Comparison of ENCODE assay signal across 8 cellular contexts in the genomic region with DNA sequence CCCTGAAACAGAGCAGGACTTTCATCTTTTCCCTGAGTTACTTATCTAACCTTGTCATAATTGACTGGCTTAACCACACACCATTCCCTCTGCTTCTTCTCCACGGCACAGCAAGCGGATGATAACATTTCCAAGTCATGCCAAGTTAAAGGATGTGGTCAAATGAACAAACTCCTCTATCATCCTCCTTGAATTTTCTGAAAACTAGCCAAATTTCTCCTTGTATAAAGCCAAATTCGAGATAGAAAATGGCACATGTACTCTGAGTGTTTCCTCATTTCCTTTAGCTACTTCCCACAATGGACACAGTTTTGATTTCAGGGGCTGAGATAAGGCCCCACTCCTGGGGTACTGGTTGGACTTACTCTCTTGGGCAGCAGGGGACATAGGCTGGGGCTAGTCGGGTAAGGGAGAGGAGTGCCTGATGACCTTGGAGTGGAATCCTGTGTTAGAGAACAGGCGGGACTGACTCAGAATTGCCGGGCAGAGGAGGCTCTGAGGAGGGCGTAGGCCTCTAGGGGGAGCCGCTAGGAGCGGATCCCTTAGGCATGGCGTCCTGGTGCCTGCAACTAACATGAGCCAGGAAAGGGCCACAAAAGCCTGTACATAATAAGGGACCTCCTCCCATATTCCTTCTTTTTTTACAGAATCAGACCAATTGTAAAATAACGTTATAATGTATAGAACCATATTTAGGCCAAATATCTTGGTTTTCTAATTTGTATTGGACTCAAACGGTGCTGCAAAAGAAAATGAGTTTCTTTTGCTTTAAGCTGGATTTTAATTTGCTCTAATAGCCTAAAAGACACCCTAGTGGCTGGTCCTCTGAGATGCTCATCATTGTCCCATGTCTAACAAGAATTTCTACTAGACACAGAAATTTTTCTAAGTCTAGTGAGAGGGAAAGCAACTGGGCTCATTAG. TPM values are rescaled to one million over a fixed set of nuclear protein-coding genes. Genes with fewer than 3 reads are reported as not detected.
DNase-seq lines count a peak whose midpoint lies in the region; FAIRE-seq and TF ChIP-seq lines count a peak whose summit lies in the region.

No MANE protein-coding gene starts in this region.

- no peak overlapping the region for H3K27ac ChIP-seq in keratinocyte (ENCODE audit: control insufficient read depth, insufficient read depth, low read length)

- peak; percentile 71 for TF ChIP-seq CTCF in AG04449 (IDR thresholded peaks at IDR 0.05; ENCODE audit: insufficient read depth, low read length, missing control alignments)
- TF ChIP-seq CTCF in WI38 (IDR thresholded peaks at IDR 0.05; ENCODE audit: low read depth, low read length) = peak; percentile 83
- TF ChIP-seq CTCF in keratinocyte (optimal IDR thresholded peaks at IDR 0.05 in 1 of 3, IDR thresholded peaks at IDR 0.05 in 1 of 3, conservative IDR thresholded peaks at IDR 0.05 in 1 of 3; ENCODE audit: extremely low read depth in 1 of 3, insufficient read depth in 2 of 3, low read length in 3 of 3) = peak; percentile 35 to 68 (median 50)

- peaks cover 1% of the 10 kb centered on the region for H3K9me3 ChIP-seq in keratinocyte (ENCODE audit: control insufficient read depth, low read depth, low read length)

- H3K9ac ChIP-seq in keratinocyte (ENCODE audit: control insufficient read depth, extremely low read depth, insufficient read depth, low read length) = no peak overlapping the region

- no peaks in the 10 kb centered on the region for H4K20me1 ChIP-seq in keratinocyte (ENCODE audit: control insufficient read depth, extremely low read depth, insufficient read depth, low read length)

- DNase-seq in AG04449 (ENCODE audit: low read depth, low spot score) (no peak), HCEC 1CT (peak; percentile 64), keratinocyte (ENCODE audit: low read depth, low spot score) (no peak), posterior vena cava (ENCODE audit: low spot score) (no peak), SKM-1 treated with dmso at 0.1 percent for 144 hours (lab: John Stamatoyannopoulos, UW; ENCODE audit: unreplicated experiment) (no peak), KBM-7 (no peak), T-helper 2 cell (no peak)

- in situ Hi-C loops in KBM-7 (cut with MboI; ENCODE audit: low pct_unique_long_range_greater_than_20kb, low sequenced_read_pairs) = no loop called here

- POLR2A ChIA-PET in AG04449 (lab: Yijun Ruan, JAX) = no interaction called here

- no peaks in the 10 kb centered on the region for H3K4me1 ChIP-seq in keratinocyte (ENCODE audit: control insufficient read depth, extremely low read depth, insufficient read depth, low read length)

- H3K79me2 ChIP-seq in keratinocyte (ENCODE audit: control insufficient read depth, insufficient read depth, low read length) = no peaks in the 10 kb centered on the region

- dilution Hi-C loops in keratinocyte (cut with MboI; ENCODE audit: extremely low pct_ligation_motif_present, low sequenced_read_pairs) = no loop called here

- no peaks in the 10 kb centered on the region for H3K9me1 ChIP-seq in keratinocyte (ENCODE audit: control insufficient read depth, extremely low read depth, insufficient read depth, low read length)

- H3K4me2 ChIP-seq in keratinocyte (ENCODE audit: control insufficient read depth, extremely low read depth, insufficient read depth, low read depth, low read length) = no peak overlapping the region

- intact Hi-C loops in posterior vena cava (cut with DNase I) = no loop called here

- H3K36me3 ChIP-seq in keratinocyte (ENCODE audit: control insufficient read depth in 2 of 2, extremely low read depth in 1 of 2, insufficient read depth in 2 of 2, low read length in 2 of 2) = no peaks in the 10 kb centered on the region

- no peak overlapping the region for H2AFZ ChIP-seq in keratinocyte (ENCODE audit: control insufficient read depth, low read length)

- FAIRE-seq in keratinocyte (lab: Jason Lieb, UNC) = no peak

- H3K27me3 ChIP-seq in keratinocyte (ENCODE audit: control insufficient read depth, extremely low read depth, insufficient read depth, low read length) = no peaks in the 10 kb centered on the region

- CTCF ChIA-PET in AG04449 (lab: Yijun Ruan, JAX) = interaction anchor here (1.0 to 1.5 kb wide), 4 partner anchors 9 to 433 kb away, joined by 3 to 6 read pairs (median 3); no protein-coding TSS in a partner anchor

- no peak overlapping the region for H3K4me3 ChIP-seq in AG04449 (ENCODE audit: low read depth, low read length)
- H3K4me3 ChIP-seq in WI38 (ENCODE audit: low read depth, low read length) = no peak overlapping the region
- H3K4me3 ChIP-seq in keratinocyte (ENCODE audit: control insufficient read depth in 2 of 3, extremely low read depth in 1 of 3, insufficient read depth in 2 of 3, low read depth in 1 of 3, low read length in 3 of 3) = no peak overlapping the region

RNA-seq across cellular contexts. Expression of gene TMTC4, which starts 20.4 kb away (rescaled TPM):
- 4.6 to 6.8 TPM (median 6.5 TPM) in 3 replicates for polyA plus RNA-seq in keratinocyte
- 2.8 TPM for polyA plus RNA-seq in keratinocyte (2011; ENCODE audit: low read depth)
- polyA plus RNA-seq in keratinocyte (2011; cell fraction: cytosol; rRNA removed) = 4.1 TPM in 2 replicates
- 11.5 and 11.6 TPM in 2 replicates for polyA plus RNA-seq in keratinocyte (2011; cell fraction: nucleus; rRNA removed)
- 4.1 and 4.6 TPM in 2 replicates for polyA plus RNA-seq in keratinocyte (2012; ENCODE audit: low replicate concordance)
- polyA minus RNA-seq in keratinocyte = 5.5 to 7.7 TPM (median 6.3 TPM) in 3 replicates
- polyA minus RNA-seq in keratinocyte (2011; cell fraction: cytosol; rRNA and poly(A)+ RNA removed) = 5.0 TPM
- 9.3 and 10.1 TPM in 2 replicates for polyA minus RNA-seq in keratinocyte (2011; cell fraction: nucleus; rRNA and poly(A)+ RNA removed)
- total RNA-seq in posterior vena cava = 1 to 10 TPM; 8.2 to 9.7 TPM
